In the genomic region with DNA sequence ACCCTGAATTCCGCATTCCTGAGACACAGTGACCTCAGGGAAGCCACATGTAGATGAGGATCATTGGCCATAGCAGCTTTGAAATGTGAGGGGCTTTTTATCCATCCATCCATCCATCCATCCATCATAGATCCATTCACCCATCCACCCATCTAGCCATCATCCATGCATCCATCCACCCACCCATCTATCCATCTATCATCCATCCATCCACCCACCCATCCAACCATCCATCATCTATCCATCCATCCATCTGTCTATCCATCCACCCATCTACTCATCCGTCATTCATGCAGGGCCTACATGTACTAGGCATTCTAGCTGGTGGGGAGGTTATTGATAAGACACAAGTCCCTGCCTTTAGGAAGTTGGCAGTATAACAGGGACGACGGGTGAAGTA, we compare ENCODE assay signal across 1 cellular context.
TF ChIP-seq lines count a peak whose summit lies in the region.

No MANE protein-coding gene starts in this region.

TF ChIP-seq in H1, 55 proteins besides CTCF, POLR2A, EP300 and RAD21:
- TF ChIP-seq CHD2 (IDR thresholded peaks at IDR 0.05; ENCODE audit: low read length) (no peak), CEBPB (IDR thresholded peaks at IDR 0.05; ENCODE audit: low read depth, low read length) (no peak), E2F6 (IDR thresholded peaks at IDR 0.05) (no peak)
- TF ChIP-seq, protein P1, sequence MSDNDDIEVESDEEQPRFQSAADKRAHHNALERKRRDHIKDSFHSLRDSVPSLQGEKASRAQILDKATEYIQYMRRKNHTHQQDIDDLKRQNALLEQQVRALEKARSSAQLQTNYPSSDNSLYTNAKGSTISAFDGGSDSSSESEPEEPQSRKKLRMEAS (IDR thresholded peaks at IDR 0.05): no peak
